Comparison of ENCODE assay signal across 8 cellular contexts in the genomic region with DNA sequence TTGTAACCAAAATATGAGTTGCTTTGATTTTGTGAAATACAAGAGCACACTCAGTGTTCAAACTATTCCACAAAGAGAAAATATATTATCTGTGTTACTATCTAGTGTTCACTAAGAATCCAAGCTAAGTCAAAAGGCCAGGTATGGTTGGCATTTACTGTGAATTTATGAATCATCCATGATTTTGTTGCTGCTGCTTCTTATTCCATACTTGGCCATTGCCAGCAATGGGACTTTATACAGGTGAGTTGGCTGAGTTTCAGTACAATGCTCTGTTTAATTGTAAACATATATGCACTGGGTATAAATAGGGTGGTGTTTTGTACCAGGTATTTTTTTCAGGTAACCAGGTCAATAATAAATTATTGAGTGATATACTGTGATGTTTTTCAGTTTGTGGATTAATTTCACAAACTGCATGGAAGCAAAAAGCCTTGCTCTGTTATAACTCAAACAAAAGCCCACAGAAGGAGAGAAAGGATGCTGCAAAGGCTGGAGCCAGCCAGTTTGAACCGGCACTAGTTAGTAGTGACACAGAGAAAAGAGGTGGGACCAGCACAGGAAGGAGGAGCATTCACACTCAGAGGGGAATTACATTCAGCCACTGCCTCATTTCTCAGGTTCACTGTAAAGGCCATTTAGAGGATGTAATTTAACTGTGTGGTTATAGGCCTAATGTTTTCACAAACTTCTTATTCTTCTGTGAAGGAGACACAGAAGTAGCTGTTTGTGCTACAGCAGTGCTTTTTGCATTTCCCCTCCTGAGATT.
DNase-seq lines count a peak whose midpoint lies in the region; ATAC-seq and TF ChIP-seq lines count a peak whose summit lies in the region.

No MANE protein-coding gene starts in this region.

- H3K36me3 Mint-ChIP-seq in CD8-positive, alpha-beta memory T cell, result no peaks in the 10 kb centered on the region

- no peak overlapping the region for H3K4me3 ChIP-seq in CD8-positive, alpha-beta memory T cell (ENCODE audit: low read length)
- no peak overlapping the region for H3K4me3 ChIP-seq in brain microvascular endothelial cell (ENCODE audit: low read depth, low read length)
- no peak overlapping the region for H3K4me3 ChIP-seq in tibial artery

- H3K9me3 Mint-ChIP-seq in CD8-positive, alpha-beta memory T cell, result no peaks in the 10 kb centered on the region

- H3K4me1 Mint-ChIP-seq in CD8-positive, alpha-beta memory T cell, result peaks cover 4 to 10% (median 9%) of the 10 kb centered on the region in 3 donors

- peak; percentile 100 for ATAC-seq in HG03095 (IDR thresholded peaks at IDR 0.05; ENCODE audit: unreplicated experiment)

- TF ChIP-seq POLR2A in GM19099 (IDR thresholded peaks at IDR 0.05; ENCODE audit: extremely low read depth, insufficient read length, low read depth), result peak; percentile 10

- no peaks in the 10 kb centered on the region for H3K4me1 ChIP-seq in CD8-positive, alpha-beta memory T cell (ENCODE audit: insufficient read depth, low read length)
- peaks cover 0 to 14% (median 4%) of the 10 kb centered on the region in 4 donors for H3K4me1 ChIP-seq in tibial artery

- DNase-seq in CD8-positive, alpha-beta memory T cell, result peak in 4 of 5 donors; percentile 5 to 44 (median 18)
- DNase-seq in NCI-H510A treated with DMSO at 0.1 percent for 48 hours (lab: John Stamatoyannopoulos, UW) (peak; percentile 23), brain microvascular endothelial cell (peak; percentile 51), mucosa of gallbladder (ENCODE audit: low spot score) (peak; percentile 59), GOT3 (lab: John Stamatoyannopoulos, UW) (no peak), tibial artery (no peak)

- no peaks in the 10 kb centered on the region for H3K9me3 ChIP-seq in CD8-positive, alpha-beta memory T cell (ENCODE audit: low read length)
- no peaks in the 10 kb centered on the region for H3K9me3 ChIP-seq in tibial artery

- CTCF ChIA-PET in CD8-positive, alpha-beta memory T cell (lab: Charles Lee), result no interaction called here

- TF ChIP-seq CTCF in brain microvascular endothelial cell (IDR thresholded peaks at IDR 0.05; ENCODE audit: low read depth, low read length, missing control alignments), result no peak
- TF ChIP-seq CTCF in tibial artery (IDR thresholded peaks at IDR 0.05), result no peak

- in situ Hi-C loops in brain microvascular endothelial cell (cut with HindIII; ENCODE audit: low pct_ligation_motif_present, low sequenced_read_pairs), result no loop called here

- H3K27ac ChIP-seq in CD8-positive, alpha-beta memory T cell (ENCODE audit: low read depth, low read length), result no peak overlapping the region
- H3K27ac ChIP-seq in brain microvascular endothelial cell, result peak overlapping the region; percentile 4
- H3K27ac ChIP-seq in tibial artery, result no peak overlapping the region

- H3K27ac Mint-ChIP-seq in CD8-positive, alpha-beta memory T cell, result peak overlapping the region in 2 of 8 donors; percentile 4 to 80

- H3K4me3 Mint-ChIP-seq in CD8-positive, alpha-beta memory T cell, result peak overlapping the region in 1 of 7 donors; percentile 16

- no peaks in the 10 kb centered on the region for H3K36me3 ChIP-seq in CD8-positive, alpha-beta memory T cell (ENCODE audit: insufficient read depth, low read length)
- H3K36me3 ChIP-seq in brain microvascular endothelial cell (replicated peaks), result no peaks in the 10 kb centered on the region
- H3K36me3 ChIP-seq in tibial artery, result no peaks in the 10 kb centered on the region

- H3K27me3 Mint-ChIP-seq in CD8-positive, alpha-beta memory T cell, result no peaks in the 10 kb centered on the region

- H3K27me3 ChIP-seq in CD8-positive, alpha-beta memory T cell (ENCODE audit: insufficient read depth, low read length, poor library complexity, severe bottlenecking), result no peaks in the 10 kb centered on the region
- H3K27me3 ChIP-seq in brain microvascular endothelial cell (replicated peaks) (no peaks in the 10 kb centered on the region), tibial artery (no peaks in the 10 kb centered on the region)

- intact Hi-C loops in tibial artery (cut with DNase I; ENCODE audit: low total_unique reads), result no loop called here

- POLR2A ChIA-PET in CD8-positive, alpha-beta memory T cell (lab: Charles Lee), result no interaction called here

Comparison
In these comparisons a context has a peak if more than half of its experiments do, and no peak if none do; other contexts are left out.
1. DNase-seq: peak in CD8-positive, alpha-beta memory T cell (4 of 5), NCI-H510A treated with DMSO at 0.1 percent for 48 hours (single experiment), brain microvascular endothelial cell (single experiment) and mucosa of gallbladder (single experiment); none in GOT3 (single experiment) and tibial artery (0 of 2).